In genomic region chr2:218513676-218514075, GRCh38 we compare ENCODE assay signal across 26 cellular contexts.
"Had no signal": no experiment of that assay in that cellular context is flagged by ENCODE, and none has a peak within 500 bp of the region (broad histone marks: within the 10 kb centered on the region; RNA-seq: fewer than 3 reads in every experiment).

No MANE protein-coding gene starts in this region.

- H3K27me3 Mint-ChIP-seq: activated CD4-positive, alpha-beta T cell treated with anti-CD3 and anti-CD28 coated beads for 36 hours; activated CD4-positive, alpha-beta T cell treated with anti-CD3 and anti-CD28 coated beads, Interleukin-2, amount 10 ng/mL, durations not matched to agents 24 days and 14 days; activated CD8-positive, alpha-beta T cell treated with anti-CD3 and anti-CD28 coated beads for 36 hours; activated naive CD8-positive, alpha-beta T cell; activated T-helper 17 cell treated with anti-CD3 and anti-CD28 coated beads, Interleukin-2, amount 50 U/mL, for 72 hours; central memory CD8-positive, alpha-beta T cell had no signal

- H3K27me3 ChIP-seq: brain microvascular endothelial cell, esophagus squamous epithelium, gastrocnemius medialis had no signal

- H3K36me3 ChIP-seq: brain microvascular endothelial cell, gastrocnemius medialis had no signal

- H3K27ac Mint-ChIP-seq: activated CD4-positive, alpha-beta T cell treated with anti-CD3 and anti-CD28 coated beads for 36 hours; activated CD4-positive, alpha-beta T cell treated with anti-CD3 and anti-CD28 coated beads, Interleukin-2, amount 10 ng/mL, durations not matched to agents 24 days and 14 days; activated CD8-positive, alpha-beta T cell treated with anti-CD3 and anti-CD28 coated beads for 36 hours; activated naive CD8-positive, alpha-beta T cell; activated T-helper 17 cell treated with anti-CD3 and anti-CD28 coated beads, Interleukin-2, amount 50 U/mL, for 72 hours had no signal

- H3K4me1 ChIP-seq: esophagus squamous epithelium, gastrocnemius medialis had no signal

- H3K4me3 Mint-ChIP-seq: activated CD4-positive, alpha-beta T cell treated with anti-CD3 and anti-CD28 coated beads for 36 hours; activated CD4-positive, alpha-beta T cell treated with anti-CD3 and anti-CD28 coated beads, Interleukin-2, amount 10 ng/mL, durations not matched to agents 24 days and 14 days; activated CD8-positive, alpha-beta T cell treated with anti-CD3 and anti-CD28 coated beads for 36 hours; activated naive CD8-positive, alpha-beta T cell; activated T-cell treated with anti-CD3 and anti-CD28 coated beads, Interleukin-2, amount 50 U/mL, for 4 hours; activated T-helper 17 cell treated with anti-CD3 and anti-CD28 coated beads, Interleukin-2, amount 50 U/mL, for 72 hours; central memory CD8-positive, alpha-beta T cell had no signal

- ATAC-seq: activated CD4-positive, alpha-beta T cell treated with anti-CD3 and anti-CD28 coated beads for 36 hours; activated CD8-positive, alpha-beta T cell treated with anti-CD3 and anti-CD28 coated beads for 36 hours; activated T-cell treated with anti-CD3 and anti-CD28 coated beads, Interleukin-2, amount 50 U/mL, for 4 hours; activated T-helper 17 cell treated with anti-CD3 and anti-CD28 coated beads, Interleukin-2, amount 50 U/mL, for 72 hours; gastrocnemius medialis had no signal

- H3K9me3 ChIP-seq: esophagus squamous epithelium, gastrocnemius medialis had no signal

- H3K9me3 Mint-ChIP-seq: activated CD4-positive, alpha-beta T cell treated with anti-CD3 and anti-CD28 coated beads, Interleukin-2, amount 10 ng/mL, durations not matched to agents 24 days and 14 days; activated CD8-positive, alpha-beta T cell treated with anti-CD3 and anti-CD28 coated beads for 36 hours; activated T-cell treated with anti-CD3 and anti-CD28 coated beads, Interleukin-2, amount 50 U/mL, for 4 hours; activated T-helper 17 cell treated with anti-CD3 and anti-CD28 coated beads, Interleukin-2, amount 50 U/mL, for 72 hours; central memory CD8-positive, alpha-beta T cell had no signal

- DNase-seq: activated CD4-positive, alpha-beta T cell treated with anti-CD3 and anti-CD28 coated beads for 36 hours; activated CD4-positive, alpha-beta T cell treated with anti-CD3 and anti-CD28 coated beads, Interleukin-2, amount 10 ng/mL, durations not matched to agents 24 days and 14 days; activated CD4-positive, alpha-beta T cell treated with anti-CD3 and anti-CD28 coated beads, Interleukin-2, amount 50 U/mL, for 4 hours; activated CD4-positive, CD25-positive, alpha-beta regulatory T cell; activated CD4-positive, CD25-positive, alpha-beta regulatory T cell treated with anti-CD3 and anti-CD28 coated beads, Interleukin-2, amount 50 U/mL, for 72 hours; activated CD8-positive, alpha-beta memory T cell treated with anti-CD3 and anti-CD28 coated beads for 24 hours; activated CD8-positive, alpha-beta T cell treated with anti-CD3 and anti-CD28 coated beads for 36 hours; activated effector memory CD4-positive, alpha-beta T cell treated with Interleukin-2 at 50 U/mL for 16 hours; activated gamma-delta T cell treated with Interleukin-2 at 50 U/mL for 16 hours; activated naive CD4-positive, alpha-beta T cell treated with anti-CD3 and anti-CD28 coated beads, Interleukin-2, amount 50 U/mL, for 16 hours; activated naive CD4-positive, alpha-beta T cell treated with Interleukin-2 at 50 U/mL for 16 hours; activated T-cell treated with anti-CD3 and anti-CD28 coated beads, Interleukin-2, amount 50 U/mL, for 4 hours; amniotic stem cell; anterior cingulate cortex; brain microvascular endothelial cell; cortex of kidney; dermis blood vessel endothelial cell; effector CD8-positive, alpha-beta T cell; esophagus squamous epithelium; foreskin fibroblast; gastrocnemius medialis; T-helper 2 cell had no signal

- H3K4me3 ChIP-seq: esophagus squamous epithelium, gastrocnemius medialis had no signal

- H3K27ac ChIP-seq: brain microvascular endothelial cell, epithelial cell of prostate, esophagus squamous epithelium, gastrocnemius medialis had no signal
